Comparison of ENCODE assay signal across 1 cellular context in the genomic region with DNA sequence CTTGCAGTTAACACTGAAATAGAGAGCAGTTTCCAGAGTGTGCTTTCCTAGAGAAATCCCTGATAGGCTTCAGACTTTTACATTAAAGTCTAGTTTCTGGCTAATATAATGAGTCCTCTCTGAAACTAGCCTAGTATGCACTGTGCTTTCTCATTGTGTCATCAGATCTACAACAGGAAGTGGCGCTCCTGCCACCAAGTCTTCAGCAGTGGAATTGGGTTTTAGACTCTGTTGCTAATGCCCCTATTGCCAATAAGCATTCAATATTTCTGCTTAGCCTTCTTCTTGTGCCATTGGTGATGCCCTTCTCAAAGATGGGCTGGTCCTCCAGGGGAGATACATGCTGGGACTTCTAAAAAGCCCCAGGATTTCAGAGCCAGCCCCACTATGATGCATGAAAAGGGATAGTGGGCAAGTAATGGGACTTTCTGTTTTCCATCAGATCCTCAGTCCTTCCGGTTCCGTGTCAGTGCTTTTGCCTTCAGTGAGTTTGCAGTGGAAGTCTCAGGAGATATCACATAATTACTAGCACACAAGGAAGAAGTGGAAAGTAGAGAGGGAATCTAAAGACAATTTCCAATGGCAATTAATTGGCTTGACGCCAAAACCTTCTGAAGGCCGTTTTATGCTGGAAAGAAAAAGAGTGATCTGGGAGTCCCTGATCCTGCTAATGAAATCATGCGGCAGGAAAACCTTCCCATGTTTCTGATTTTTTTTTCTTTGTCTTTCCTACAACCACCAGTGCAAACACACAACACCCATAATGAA.
TF ChIP-seq lines count a peak whose summit lies in the region.

No MANE protein-coding gene starts in this region.

TF ChIP-seq in K562, 482 proteins besides CTCF, POLR2A, EP300 and RAD21 (continued from another document):
- TF ChIP-seq, protein P1, sequence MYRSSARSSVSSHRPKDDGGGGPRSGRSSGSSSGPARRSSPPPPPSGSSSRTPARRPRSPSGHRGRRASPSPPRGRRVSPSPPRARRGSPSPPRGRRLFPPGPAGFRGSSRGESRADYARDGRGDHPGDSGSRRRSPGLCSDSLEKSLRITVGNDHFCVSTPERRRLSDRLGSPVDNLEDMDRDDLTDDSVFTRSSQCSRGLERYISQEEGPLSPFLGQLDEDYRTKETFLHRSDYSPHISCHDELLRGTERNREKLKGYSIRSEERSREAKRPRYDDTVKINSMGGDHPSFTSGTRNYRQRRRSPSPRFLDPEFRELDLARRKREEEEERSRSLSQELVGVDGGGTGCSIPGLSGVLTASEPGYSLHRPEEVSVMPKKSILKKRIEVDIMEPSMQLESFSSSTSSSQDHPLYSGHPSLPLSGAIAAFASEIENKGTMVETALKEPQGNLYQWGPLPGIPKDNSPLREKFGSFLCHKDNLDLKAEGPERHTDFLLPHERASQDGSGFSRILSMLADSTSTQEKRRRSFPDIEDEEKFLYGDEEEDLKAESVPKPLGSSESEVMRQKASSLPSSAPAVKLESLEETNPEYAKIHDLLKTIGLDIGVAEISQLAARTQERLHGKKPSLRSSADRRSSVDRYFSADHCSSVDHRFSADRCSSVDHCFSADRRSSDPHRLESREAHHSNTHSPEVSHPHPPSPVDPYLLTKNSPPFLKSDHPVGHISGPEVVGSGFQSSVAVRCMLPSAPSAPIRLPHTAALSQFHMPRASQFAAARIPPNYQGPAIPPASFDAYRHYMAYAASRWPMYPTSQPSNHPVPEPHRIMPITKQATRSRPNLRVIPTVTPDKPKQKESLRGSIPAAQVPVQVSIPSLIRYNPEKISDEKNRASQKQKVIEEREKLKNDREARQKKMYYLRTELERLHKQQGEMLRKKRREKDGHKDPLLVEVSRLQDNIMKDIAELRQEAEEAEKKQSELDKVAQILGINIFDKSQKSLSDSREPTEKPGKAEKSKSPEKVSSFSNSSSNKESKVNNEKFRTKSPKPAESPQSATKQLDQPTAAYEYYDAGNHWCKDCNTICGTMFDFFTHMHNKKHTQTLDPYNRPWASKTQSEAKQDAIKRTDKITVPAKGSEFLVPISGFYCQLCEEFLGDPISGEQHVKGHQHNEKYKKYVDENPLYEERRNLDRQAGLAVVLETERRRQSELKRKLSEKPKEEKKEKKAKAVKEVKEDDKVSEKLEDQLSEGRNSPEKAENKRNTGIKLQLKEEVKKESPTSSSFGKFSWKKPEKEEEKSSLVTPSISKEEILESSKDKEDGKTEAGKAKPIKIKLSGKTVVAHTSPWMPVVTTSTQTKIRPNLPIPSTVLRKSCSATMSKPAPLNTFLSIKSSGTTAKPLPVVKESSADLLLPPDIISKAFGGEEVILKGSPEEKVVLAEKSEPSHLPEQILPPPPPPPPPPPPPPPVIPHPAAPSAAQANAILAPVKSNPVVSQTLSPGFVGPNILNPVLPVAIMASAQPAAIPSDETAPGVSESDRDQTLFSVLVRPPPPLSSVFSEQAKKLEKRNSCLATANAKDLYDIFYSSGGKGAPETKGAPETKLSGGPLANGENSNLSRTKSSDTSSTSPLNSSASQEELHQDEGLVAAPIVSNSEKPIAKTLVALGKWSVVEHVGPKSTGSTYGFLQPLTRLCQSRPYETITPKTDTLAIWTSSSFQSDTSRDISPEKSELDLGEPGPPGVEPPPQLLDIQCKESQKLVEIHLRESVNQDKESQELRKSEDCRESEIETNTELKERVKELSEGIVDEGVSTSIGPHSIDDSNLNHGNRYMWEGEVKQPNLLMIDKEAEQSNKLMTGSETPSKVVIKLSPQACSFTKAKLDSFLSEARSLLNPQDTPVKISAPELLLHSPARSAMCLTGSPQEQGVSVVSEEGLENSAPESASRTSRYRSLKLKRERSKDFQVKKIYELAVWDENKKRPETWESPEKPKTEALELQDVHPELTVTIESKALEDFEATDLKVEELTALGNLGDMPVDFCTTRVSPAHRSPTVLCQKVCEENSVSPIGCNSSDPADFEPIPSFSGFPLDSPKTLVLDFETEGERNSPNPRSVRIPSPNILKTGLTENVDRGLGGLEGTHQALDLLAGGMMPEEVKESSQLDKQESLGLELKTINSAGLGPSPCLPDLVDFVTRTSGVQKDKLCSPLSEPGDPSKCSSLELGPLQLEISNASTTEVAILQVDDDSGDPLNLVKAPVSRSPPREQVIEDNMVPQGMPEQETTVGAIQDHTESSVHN (IDR thresholded peaks at IDR 0.05; ENCODE audit: borderline replicate concordance in 1 of 2, low read depth in 1 of 2) = no peak
- TF ChIP-seq XRCC5 (IDR thresholded peaks at IDR 0.05; ENCODE audit: low read depth, low read length) = no peak
- 0 out of 2 replicates have a peak, but pooled peaks have one; percentile 34 for TF ChIP-seq NFXL1 (CRISPR knock-in tag; IDR thresholded peaks at IDR 0.05)
- no peak for TF ChIP-seq ZNF551 (CRISPR knock-in tag; IDR thresholded peaks at IDR 0.05)
- TF ChIP-seq PHF20 (IDR thresholded peaks at IDR 0.05; ENCODE audit: partially characterized antibody) = no peak
- TF ChIP-seq FOS (IDR thresholded peaks at IDR 0.05; ENCODE audit: extremely low read depth, insufficient read length) = no peak
- no peak for TF ChIP-seq ETS2 (tag; IDR thresholded peaks at IDR 0.05; ENCODE audit: borderline replicate concordance, poor library complexity, severe bottlenecking)
- no peak for TF ChIP-seq EP400 (IDR thresholded peaks at IDR 0.05)
